ENCODE assay signal across 19 cellular contexts in genomic region chrX:154483325-154483724, GRCh38. TPM values are rescaled to one million over a fixed set of nuclear protein-coding genes. Genes with fewer than 3 reads are reported as not detected.
DNase-seq lines count a peak whose midpoint lies in the region; ATAC-seq, FAIRE-seq and TF ChIP-seq lines count a peak whose summit lies in the region.
"Had no signal": no experiment of that assay in that cellular context is flagged by ENCODE, and none has a peak within 500 bp of the region (broad histone marks: within the 10 kb centered on the region; RNA-seq: fewer than 3 reads in every experiment).

No MANE protein-coding gene starts in this region.

- H2AK9ac ChIP-seq in IMR-90 (replicated peaks; ENCODE audit: low read depth, low read length, poor library complexity): peak overlapping the region; percentile 47

- H3K4me2 ChIP-seq in IMR-90 (ENCODE audit: low read depth, low read length) (no peak overlapping the region), astrocyte (ENCODE audit: low read length) (no peak overlapping the region), neural progenitor cell (no peak overlapping the region)
- H3K4me2 ChIP-seq: KMS-11 had no signal

- peaks cover 3 to 23% of the 10 kb centered on the region in 2 experiments; a peak in 3 of 4 replicates for H3K79me1 ChIP-seq in IMR-90 (ENCODE audit: low read depth in 1 of 2, low read length in 2 of 2)

- no peaks in the 10 kb centered on the region for H3K9me1 ChIP-seq in IMR-90 (ENCODE audit: insufficient read depth, low read length)

- H3K4me3 ChIP-seq in IMR-90 (ENCODE audit: insufficient read depth, low read depth, low read length) (no peak overlapping the region), astrocyte (ENCODE audit: insufficient read depth, low read depth, low read length) (no peak overlapping the region), neural progenitor cell (no peak overlapping the region)
- H3K4me3 ChIP-seq: MG63, Peyer's patch had no signal

- CTCF ChIA-PET in activated CD4-positive, alpha-beta T cell treated with anti-CD3 and anti-CD28 coated beads for 36 hours (lab: Charles Lee): no interaction called here
- CTCF ChIA-PET in IMR-90 (lab: Yijun Ruan, JAX): no interaction called here

- H3K4me1 Mint-ChIP-seq in activated CD4-positive, alpha-beta T cell treated with anti-CD3 and anti-CD28 coated beads for 36 hours: peaks cover 23% of the 10 kb centered on the region
- H3K4me1 Mint-ChIP-seq in astrocyte (ENCODE audit: low read depth, unreplicated experiment): no peaks in the 10 kb centered on the region
- H3K4me1 Mint-ChIP-seq in neural progenitor cell: peaks cover 5% of the 10 kb centered on the region

- peaks cover 2% of the 10 kb centered on the region; the same call in 1 of the 2 replicates for H3K4me1 ChIP-seq in IMR-90 (ENCODE audit: control insufficient read depth, insufficient read depth, low read length)
- peaks cover 10% of the 10 kb centered on the region for H3K4me1 ChIP-seq in astrocyte (ENCODE audit: insufficient read depth, low read length)
- H3K4me1 ChIP-seq in neural progenitor cell: no peaks in the 10 kb centered on the region

- no peak overlapping the region for H3K18ac ChIP-seq in IMR-90 (ENCODE audit: low read depth, low read length)

- H2BK20ac ChIP-seq in IMR-90 (ENCODE audit: low read depth, low read length): no peak overlapping the region

- no peak overlapping the region for H2BK5ac ChIP-seq in IMR-90 (ENCODE audit: low read depth, low read length, poor library complexity, severe bottlenecking)

- peaks cover 3% of the 10 kb centered on the region for H3F3A ChIP-seq in neural progenitor cell (ENCODE audit: low read depth)

- TF ChIP-seq CTCF in IMR-90 (conservative IDR thresholded peaks at IDR 0.05; ENCODE audit: low read depth, low read length) (no peak), astrocyte (IDR thresholded peaks at IDR 0.05; ENCODE audit: insufficient read depth, low read depth, low read length) (no peak), neural progenitor cell (IDR thresholded peaks at IDR 0.05) (no peak)

- H3K9me3 ChIP-seq in IMR-90 (ENCODE audit: control insufficient read depth, insufficient read depth, low read length) (no peaks in the 10 kb centered on the region), astrocyte (ENCODE audit: insufficient read depth, low read depth, low read length) (no peaks in the 10 kb centered on the region), neural progenitor cell (ENCODE audit: low read depth) (no peaks in the 10 kb centered on the region)
- H3K9me3 ChIP-seq: MG63, Peyer's patch had no signal

- H2AFZ ChIP-seq in IMR-90 (replicated peaks; ENCODE audit: low read length, poor library complexity) (no peak overlapping the region), astrocyte (ENCODE audit: low read depth, low read length) (no peak overlapping the region), neural progenitor cell (replicated peaks) (no peak overlapping the region)

- no peaks in the 10 kb centered on the region for H3K27me3 ChIP-seq in IMR-90 (ENCODE audit: control insufficient read depth, insufficient read depth, low read length)
- H3K27me3 ChIP-seq in astrocyte (ENCODE audit: insufficient read depth, low read length): no peaks in the 10 kb centered on the region
- H3K27me3 ChIP-seq in neural progenitor cell: no peaks in the 10 kb centered on the region
- H3K27me3 ChIP-seq: MG63, Peyer's patch had no signal

- peak overlapping the region; percentile 6 for H3K27ac Mint-ChIP-seq in activated CD4-positive, alpha-beta T cell treated with anti-CD3 and anti-CD28 coated beads for 36 hours
- H3K27ac Mint-ChIP-seq in astrocyte (ENCODE audit: unreplicated experiment) (peak overlapping the region; percentile 50), neural progenitor cell (no peak overlapping the region)

- TF ChIP-seq POLR2A in IMR-90 (IDR thresholded peaks at IDR 0.05; ENCODE audit: low read depth, low read length): no peak

- peaks cover 12% of the 10 kb centered on the region for H3K36me3 Mint-ChIP-seq in activated CD4-positive, alpha-beta T cell treated with anti-CD3 and anti-CD28 coated beads for 36 hours (ENCODE audit: low read depth)
- peaks cover 4% of the 10 kb centered on the region for H3K36me3 Mint-ChIP-seq in astrocyte (ENCODE audit: low read depth, unreplicated experiment)
- peaks cover 4% of the 10 kb centered on the region for H3K36me3 Mint-ChIP-seq in neural progenitor cell

- in situ Hi-C loops in IMR-90 (cut with MboI; ENCODE audit: low sequenced_read_pairs) (no loop called here), G401 (cut with HindIII; ENCODE audit: low sequenced_read_pairs) (no loop called here)

- FAIRE-seq in astrocyte (lab: Jason Lieb, UNC): no peak
- FAIRE-seq: GM12891 had no signal

- intact Hi-C loops in activated CD4-positive, alpha-beta T cell treated with anti-CD3 and anti-CD28 coated beads for 36 hours (cut with DNase I, micrococcal nuclease): loop anchor here in 1 of 2 experiments (10.0 kb wide), 1 partner anchor 759 kb away; the partner anchor contains the start of genes ABCD1 and BCAP31
- intact Hi-C loops in IMR-90 (cut with micrococcal nuclease): no loop called here

- BruUV-seq in IMR-90 (replicated peaks; lab: Mats Ljungman, UMichigan): no TSS peak

- H3K27ac ChIP-seq in IMR-90 (ENCODE audit: insufficient read depth, low read length): no peak overlapping the region
- H3K27ac ChIP-seq in astrocyte (ENCODE audit: low read depth, low read length): no peak overlapping the region
- no peak overlapping the region for H3K27ac ChIP-seq in neural progenitor cell
- H3K27ac ChIP-seq: KMS-11, Peyer's patch had no signal

- H2BK15ac ChIP-seq in IMR-90 (ENCODE audit: low read depth, low read length): no peak overlapping the region

- TF ChIP-seq RAD21 in IMR-90 (IDR thresholded peaks at IDR 0.05; ENCODE audit: low read length): no peak

- H3K36me3 ChIP-seq in IMR-90 (ENCODE audit: control insufficient read depth, insufficient read depth, low read length) (peaks cover 14% of the 10 kb centered on the region; the same call in 1 of the 2 replicates), astrocyte (ENCODE audit: insufficient read depth, low read length) (no peaks in the 10 kb centered on the region), neural progenitor cell (no peaks in the 10 kb centered on the region)

- H4K8ac ChIP-seq in IMR-90 (ENCODE audit: low read depth in 2 of 2, low read length in 2 of 2): no peak overlapping the region

- no peak overlapping the region for H3K9ac ChIP-seq in IMR-90 (ENCODE audit: low read depth, low read length)
- no peak overlapping the region for H3K9ac ChIP-seq in astrocyte (ENCODE audit: low read length)
- no peak overlapping the region for H3K9ac ChIP-seq in neural progenitor cell
- H3K9ac ChIP-seq: KMS-11 had no signal

- H4K91ac ChIP-seq in IMR-90 (ENCODE audit: insufficient read depth, low read depth, low read length): no peak overlapping the region

- no peak overlapping the region for H2BK120ac ChIP-seq in IMR-90 (ENCODE audit: low read depth, low read length)

- dilution Hi-C loops in IMR-90 (cut with HindIII; ENCODE audit: low sequenced_read_pairs, unreplicated experiment): no loop called here

- 49% methylated on average over 4 of the region's 7 CpGs; no CpG with 5 or more reads in 1 of the 2 experiments for WGBS in IMR-90 (ENCODE audit: extremely low coverage in 2 of 2, insufficient read length in 1 of 2), 2 experiments

- peaks cover 15% of the 10 kb centered on the region for H3K79me2 ChIP-seq in astrocyte (ENCODE audit: insufficient read depth, low read length)
- no peaks in the 10 kb centered on the region for H3K79me2 ChIP-seq in neural progenitor cell (ENCODE audit: low read depth)

- no peak for ATAC-seq in activated CD4-positive, alpha-beta T cell treated with anti-CD3 and anti-CD28 coated beads for 36 hours
- ATAC-seq in IMR-90 (ENCODE audit: low read depth): no peak
- ATAC-seq: HCT116 had no signal

- H3K14ac ChIP-seq in IMR-90 (replicated peaks; ENCODE audit: low read depth, low read length): no peak overlapping the region

- POLR2A ChIA-PET in activated CD4-positive, alpha-beta T cell treated with anti-CD3 and anti-CD28 coated beads for 36 hours (lab: Charles Lee): interaction anchor here (0.8 kb wide), 1 partner anchor 79 kb away, joined by 3 read pairs; no protein-coding TSS in a partner anchor
- POLR2A ChIA-PET in IMR-90 (lab: Charles Lee; ENCODE audit: unreplicated experiment): no interaction called here

- no peaks in the 10 kb centered on the region for H3K9me3 Mint-ChIP-seq in activated CD4-positive, alpha-beta T cell treated with anti-CD3 and anti-CD28 coated beads for 36 hours (ENCODE audit: low read depth)
- H3K9me3 Mint-ChIP-seq in astrocyte (ENCODE audit: unreplicated experiment) (no peaks in the 10 kb centered on the region), neural progenitor cell (peaks cover 20% of the 10 kb centered on the region)

- H3K4me3 Mint-ChIP-seq in activated CD4-positive, alpha-beta T cell treated with anti-CD3 and anti-CD28 coated beads for 36 hours: no peak overlapping the region
- no peak overlapping the region for H3K4me3 Mint-ChIP-seq in astrocyte (ENCODE audit: unreplicated experiment)
- H3K4me3 Mint-ChIP-seq in neural progenitor cell: peak overlapping the region; percentile 36
- H3K4me3 Mint-ChIP-seq: CD14-positive monocyte had no signal

- H4K5ac ChIP-seq in IMR-90 (ENCODE audit: low read depth, low read length): no peak overlapping the region

- no peak overlapping the region for H2AK5ac ChIP-seq in IMR-90 (ENCODE audit: low read depth, low read length)

- H4K20me1 ChIP-seq in IMR-90 (ENCODE audit: insufficient read depth, low read length) (peaks cover 4% of the 10 kb centered on the region; the same call in 1 of the 2 replicates), astrocyte (ENCODE audit: insufficient read depth, low read length) (no peaks in the 10 kb centered on the region), neural progenitor cell (ENCODE audit: low read depth) (no peaks in the 10 kb centered on the region)

- H3K23ac ChIP-seq in IMR-90 (ENCODE audit: low read depth, low read length): no peak overlapping the region

- no peak overlapping the region for H3K56ac ChIP-seq in IMR-90 (ENCODE audit: extremely low read depth, insufficient read depth, low read length)

- no peak for DNase-seq in activated CD4-positive, alpha-beta T cell treated with anti-CD3 and anti-CD28 coated beads for 36 hours
- no peak for DNase-seq in activated CD4-positive, alpha-beta T cell treated with anti-CD3 and anti-CD28 coated beads, Interleukin-2, amount 50 U/mL, for 1 hour
- DNase-seq in IMR-90 (no peak), astrocyte (ENCODE audit: low read depth) (no peak), neural progenitor cell (ENCODE audit: low spot score) (no peak), HT-29 (ENCODE audit: low spot score) (no peak), G401 (ENCODE audit: low spot score) (no peak), NCI-H2196 treated with DMSO at 0.1 percent for 48 hours (lab: John Stamatoyannopoulos, UW; ENCODE audit: unreplicated experiment) (no peak)
- DNase-seq: 8988T, MG63, NCI-H1105, NCI-H1694 treated with DMSO at 0.1 percent for 48 hours, NCI-H446 treated with DMSO at 0.1 percent for 48 hours, Peyer's patch, SHP77 had no signal

- no peak overlapping the region for H3K4ac ChIP-seq in IMR-90 (ENCODE audit: low read depth, low read length)

- H3K27me3 Mint-ChIP-seq in activated CD4-positive, alpha-beta T cell treated with anti-CD3 and anti-CD28 coated beads for 36 hours: no peaks in the 10 kb centered on the region
- H3K27me3 Mint-ChIP-seq in astrocyte (ENCODE audit: low read depth, unreplicated experiment) (no peaks in the 10 kb centered on the region), neural progenitor cell (ENCODE audit: insufficient read depth, low read depth) (peaks cover 6% of the 10 kb centered on the region)

RNA-seq across cellular contexts. Expression of gene UBL4A, which starts 3.1 kb away (rescaled TPM):
- 10 to 100 TPM; 45.2 to 47.6 TPM for total RNA-seq in activated CD4-positive, alpha-beta T cell treated with anti-CD3 and anti-CD28 coated beads for 36 hours
- total RNA-seq in IMR-90 (2012; rRNA removed) (21.4 and 28.3 TPM in 2 replicates), astrocyte (25.8 and 26.2 TPM in 2 replicates), neural progenitor cell (ENCODE audit: low replicate concordance) (12.1 and 31.1 TPM in 2 replicates)
- 22.2 and 24.6 TPM in 2 replicates for polyA plus RNA-seq in IMR-90 (2012; rRNA removed)
- polyA plus RNA-seq in IMR-90 (2012; cell fraction: cytosol; rRNA removed): 17.4 and 24.0 TPM in 2 replicates
- polyA plus RNA-seq in IMR-90 (2012; cell fraction: nucleus; rRNA removed; ENCODE audit: low replicate concordance): 12.6 and 22.4 TPM in 2 replicates
- total RNA-seq in HT-29 (2014; rRNA removed; shearing (Covaris generic)): 195 and 203 TPM in 2 replicates
- 48.2 and 58.1 TPM in 2 replicates for total RNA-seq in G401 (2014; rRNA removed; shearing (Covaris generic))

RNA-seq across cellular contexts. Expression of gene LAGE3, which starts 4.2 kb away (rescaled TPM):
- 10 to 100 TPM; 34.7 to 43.0 TPM for total RNA-seq in activated CD4-positive, alpha-beta T cell treated with anti-CD3 and anti-CD28 coated beads for 36 hours
- total RNA-seq in IMR-90 (2012; rRNA removed) (3.6 and 6.4 TPM in 2 replicates), astrocyte (20.0 and 20.1 TPM in 2 replicates), neural progenitor cell (ENCODE audit: low replicate concordance) (7.6 and 33.3 TPM in 2 replicates)
- 14.8 and 17.6 TPM in 2 replicates for polyA plus RNA-seq in IMR-90 (2012; rRNA removed)
- 20.2 and 29.9 TPM in 2 replicates for polyA plus RNA-seq in IMR-90 (2012; cell fraction: cytosol; rRNA removed)
- polyA plus RNA-seq in IMR-90 (2012; cell fraction: nucleus; rRNA removed; ENCODE audit: low replicate concordance): 5.5 and 10.3 TPM in 2 replicates
- total RNA-seq in HT-29 (2014; rRNA removed; shearing (Covaris generic)): 122 and 129 TPM in 2 replicates
- total RNA-seq in G401 (2014; rRNA removed; shearing (Covaris generic)): 72.0 and 79.9 TPM in 2 replicates

RNA-seq across cellular contexts. Expression of gene SLC10A3, which starts 7.1 kb away (rescaled TPM):
- 10 to 100 TPM; 10.4 to 11.3 TPM for total RNA-seq in activated CD4-positive, alpha-beta T cell treated with anti-CD3 and anti-CD28 coated beads for 36 hours
- 15.2 and 16.1 TPM in 2 replicates for total RNA-seq in IMR-90 (2012; rRNA removed)
- 24.6 and 26.9 TPM in 2 replicates for polyA plus RNA-seq in IMR-90 (2012; rRNA removed)
- polyA plus RNA-seq in IMR-90 (2012; cell fraction: cytosol; rRNA removed): 12.0 and 39.4 TPM in 2 replicates
- 12.8 and 26.1 TPM in 2 replicates for polyA plus RNA-seq in IMR-90 (2012; cell fraction: nucleus; rRNA removed; ENCODE audit: low replicate concordance)
- total RNA-seq in astrocyte: 24.4 and 27.3 TPM in 2 replicates
- 3.5 and 5.7 TPM in 2 replicates for total RNA-seq in neural progenitor cell (ENCODE audit: low replicate concordance)
- 67.2 TPM in 2 replicates for total RNA-seq in HT-29 (2014; rRNA removed; shearing (Covaris generic))
- 12.6 and 24.0 TPM in 2 replicates for total RNA-seq in G401 (2014; rRNA removed; shearing (Covaris generic))

RNA-seq across cellular contexts. Expression of gene PLXNA3, which starts 25.2 kb away (rescaled TPM):
- 10 to 100 TPM; 23.2 to 25.3 TPM for total RNA-seq in activated CD4-positive, alpha-beta T cell treated with anti-CD3 and anti-CD28 coated beads for 36 hours
- 4.3 and 8.1 TPM in 2 replicates for total RNA-seq in IMR-90 (2012; rRNA removed)
- polyA plus RNA-seq in IMR-90 (2012; rRNA removed): 111 and 126 TPM in 2 replicates
- 12.8 and 52.2 TPM in 2 replicates for polyA plus RNA-seq in IMR-90 (2012; cell fraction: cytosol; rRNA removed)
- 469 and 902 TPM in 2 replicates for polyA plus RNA-seq in IMR-90 (2012; cell fraction: nucleus; rRNA removed; ENCODE audit: low replicate concordance)
- 117 and 149 TPM in 2 replicates for total RNA-seq in astrocyte
- 4.3 and 9.6 TPM in 2 replicates for total RNA-seq in neural progenitor cell (ENCODE audit: low replicate concordance)
- 33.6 and 40.8 TPM in 2 replicates for total RNA-seq in HT-29 (2014; rRNA removed; shearing (Covaris generic))
- 3.6 and 6.0 TPM in 2 replicates for total RNA-seq in G401 (2014; rRNA removed; shearing (Covaris generic))

RNA-seq across cellular contexts. Expression of gene FAM3A, which starts 32.7 kb away (rescaled TPM):
- total RNA-seq in activated CD4-positive, alpha-beta T cell treated with anti-CD3 and anti-CD28 coated beads for 36 hours: 10 to 100 TPM; 27.6 to 30.5 TPM
- total RNA-seq in IMR-90 (2012; rRNA removed) (14.0 and 15.0 TPM in 2 replicates), astrocyte (20.9 and 26.1 TPM in 2 replicates), neural progenitor cell (ENCODE audit: low replicate concordance) (4.5 and 16.8 TPM in 2 replicates)
- polyA plus RNA-seq in IMR-90 (2012; rRNA removed): 47.2 and 52.0 TPM in 2 replicates
- polyA plus RNA-seq in IMR-90 (2012; cell fraction: cytosol; rRNA removed): 35.3 and 65.1 TPM in 2 replicates
- 99.5 and 206 TPM in 2 replicates for polyA plus RNA-seq in IMR-90 (2012; cell fraction: nucleus; rRNA removed; ENCODE audit: low replicate concordance)
- 73.0 and 89.0 TPM in 2 replicates for total RNA-seq in HT-29 (2014; rRNA removed; shearing (Covaris generic))
- 47.5 and 47.8 TPM in 2 replicates for total RNA-seq in G401 (2014; rRNA removed; shearing (Covaris generic))
